9 cellular contexts compared by ENCODE assay signal in genomic region chr11:311008-311748, GRCh38. TPM values are rescaled to one million over a fixed set of nuclear protein-coding genes. Genes with fewer than 3 reads are reported as not detected.
DNase-seq lines count a peak whose midpoint lies in the region; ATAC-seq, FAIRE-seq and TF ChIP-seq lines count a peak whose summit lies in the region.
"Not testable (repeated sequence)": the region's sequence is repeated elsewhere in the genome, so short reads cannot be mapped to it uniquely, and the experiment has no call there.
"Had no signal": no experiment of that assay in that cellular context is flagged by ENCODE, and none has a peak within 500 bp of the region (broad histone marks: within the 10 kb centered on the region; RNA-seq: fewer than 3 reads in every experiment).

No MANE protein-coding gene starts in this region.

- DNase-seq in A549 (ENCODE audit: low read depth in 1 of 2, low spot score in 1 of 2); astrocyte of the spinal cord (ENCODE audit: low read depth, low spot score); fibroblast of villous mesenchyme (ENCODE audit: low read depth): not testable (repeated sequence)

- in situ Hi-C loops in astrocyte of the spinal cord (cut with HindIII; ENCODE audit: low sequenced_read_pairs) = not testable (repeated sequence)

- H3K4me1 ChIP-seq in A549 (peaks cover 22% of the 10 kb centered on the region; the same call in 2 of the 3 replicates), mononuclear cell (ENCODE audit: insufficient read depth, low read length) (peaks cover 67% of the 10 kb centered on the region), skeletal muscle satellite cell (ENCODE audit: control insufficient read depth, insufficient read depth, low read length) (peaks cover 28% of the 10 kb centered on the region)

- peak overlapping the region; percentile 54; the same call in 2 of the 3 replicates for H3K4me2 ChIP-seq in A549
- H3K4me2 ChIP-seq in skeletal muscle satellite cell (ENCODE audit: low read length) = peak overlapping the region; percentile 70

- not testable (repeated sequence) for H3K9ac ChIP-seq in skeletal muscle satellite cell (ENCODE audit: low read depth, low read length)

- peak; percentile 60 to 70 for ATAC-seq in A549
- ATAC-seq in GM18907 (IDR thresholded peaks at IDR 0.05; ENCODE audit: unreplicated experiment) = peak; percentile 25
- peak; percentile 32 for ATAC-seq in HG03175 (IDR thresholded peaks at IDR 0.05; ENCODE audit: unreplicated experiment)
- peak; percentile 21 to 25 for ATAC-seq in activated CD4-positive, CD25-positive, alpha-beta regulatory T cell treated with anti-CD3 and anti-CD28 coated beads, Interleukin-2, amount 50 U/mL, for 24 hours

- H3K9me3 ChIP-seq in A549; mononuclear cell (ENCODE audit: low read depth, low read length); skeletal muscle satellite cell (replicated peaks; ENCODE audit: low read length): not testable (repeated sequence)

- peak overlapping the region; percentile 60 to 72; a peak in 3 of 6 replicates for H3K27ac ChIP-seq in A549

- WGBS in A549 (ENCODE audit: missing lambda C conversion rate) = 19% methylated on average over 9 of the region's 71 CpGs

- TF ChIP-seq RAD21 in A549 (conservative IDR thresholded peaks at IDR 0.05 in 1 of 2, IDR thresholded peaks at IDR 0.05 in 1 of 2) = not testable (repeated sequence)

- H3K27me3 ChIP-seq in mononuclear cell (ENCODE audit: insufficient read depth, low read length); skeletal muscle satellite cell (ENCODE audit: control insufficient read depth, insufficient read depth, low read length): not testable (repeated sequence)

- TF ChIP-seq EP300 in A549 (IDR thresholded peaks at IDR 0.05) = not testable (repeated sequence)

- H3K4me3 ChIP-seq in A549 (peak overlapping the region; percentile 35; the same call in 2 of the 3 replicates), astrocyte of the spinal cord (ENCODE audit: low read depth, low read length) (peak overlapping the region; percentile 29), fibroblast of villous mesenchyme (ENCODE audit: low read depth, low read length) (peak overlapping the region; percentile 37), mononuclear cell (ENCODE audit: low read length) (peak overlapping the region; percentile 27), skeletal muscle satellite cell (ENCODE audit: low read length) (peak overlapping the region; percentile 55)

- H3K36me3 ChIP-seq in skeletal muscle satellite cell (ENCODE audit: insufficient read depth, low read length) = not testable (repeated sequence)

- TF ChIP-seq CTCF in A549 (IDR thresholded peaks at IDR 0.05); astrocyte of the spinal cord (IDR thresholded peaks at IDR 0.05; ENCODE audit: low read depth, low read length); fibroblast of villous mesenchyme (IDR thresholded peaks at IDR 0.05; ENCODE audit: insufficient read depth, low read depth, low read length): not testable (repeated sequence)

- POLR2A ChIA-PET in A549 (lab: Yijun Ruan, JAX) = not testable (repeated sequence)

- CTCF ChIA-PET in A549 (lab: Yijun Ruan, JAX) = interaction anchor here (0.8 to 0.9 kb wide), 3 partner anchors 29 to 137 kb away, joined by 3 to 5 read pairs (median 4); no protein-coding TSS in a partner anchor

- TF ChIP-seq POLR2A in A549 (IDR thresholded peaks at IDR 0.05; ENCODE audit: low read length) = not testable (repeated sequence)

- not testable (repeated sequence) for FAIRE-seq in A549 (lab: Jason Lieb, UNC)

RNA-seq across cellular contexts. Expression of gene IFITM1, which starts 2.7 kb away (rescaled TPM):
- polyA plus RNA-seq in A549 (2011; rRNA removed) (1.7 and 2.4 TPM in 2 replicates), A549 (2017; fragmentation: RNase III; extraction: RNeasy Plus Mini Kit Qiagen cat#74134 plus additional on column Dnase treatment) (0.14 to 0.16 TPM in 2 of 3 replicates, not detected in the other)
- 0.41 and 0.44 TPM in 2 replicates for polyA plus RNA-seq in A549 (2012; cell fraction: cytosol; rRNA removed)
- polyA plus RNA-seq in A549 (2012; cell fraction: nucleus; rRNA removed) = 0.21 and 0.22 TPM in 2 replicates
- 1.6 and 2.0 TPM in 2 replicates for polyA minus RNA-seq in A549 (2011; rRNA and poly(A)+ RNA removed)
- total RNA-seq in fibroblast of villous mesenchyme (76.4 and 117 TPM in 2 replicates), mononuclear cell (276 TPM)
- 3.5 and 15.3 TPM in 2 replicates for total RNA-seq in skeletal muscle satellite cell (2012; rRNA removed)

RNA-seq across cellular contexts. Expression of gene IFITM2, which starts 3.6 kb away (rescaled TPM):
- polyA plus RNA-seq in A549 (2011; rRNA removed) = 36.4 and 61.3 TPM in 2 replicates
- 59.6 and 59.7 TPM in 2 replicates for polyA plus RNA-seq in A549 (2012; cell fraction: cytosol; rRNA removed)
- 36.2 and 38.3 TPM in 2 replicates for polyA plus RNA-seq in A549 (2012; cell fraction: nucleus; rRNA removed)
- polyA plus RNA-seq in A549 (2017; fragmentation: RNase III; extraction: RNeasy Plus Mini Kit Qiagen cat#74134 plus additional on column Dnase treatment) = 38.8 to 52.7 TPM (median 43.6 TPM) in 3 replicates
- polyA minus RNA-seq in A549 (2011; rRNA and poly(A)+ RNA removed) = 41.3 and 60.9 TPM in 2 replicates
- total RNA-seq in fibroblast of villous mesenchyme = 38.4 and 107 TPM in 2 replicates
- 52.9 TPM for total RNA-seq in mononuclear cell
- total RNA-seq in skeletal muscle satellite cell (2012; rRNA removed) = 64.6 and 75.1 TPM in 2 replicates

RNA-seq across cellular contexts. Expression of gene IFITM3, which starts 9.5 kb away (rescaled TPM):
- polyA plus RNA-seq in A549 (2011; rRNA removed) (8.6 and 10.8 TPM in 2 replicates), A549 (2017; fragmentation: RNase III; extraction: RNeasy Plus Mini Kit Qiagen cat#74134 plus additional on column Dnase treatment) (8.3 to 13.5 TPM (median 11.3 TPM) in 3 replicates)
- 8.4 and 9.0 TPM in 2 replicates for polyA plus RNA-seq in A549 (2012; cell fraction: cytosol; rRNA removed)
- 5.0 and 5.5 TPM in 2 replicates for polyA plus RNA-seq in A549 (2012; cell fraction: nucleus; rRNA removed)
- polyA minus RNA-seq in A549 (2011; rRNA and poly(A)+ RNA removed) = 15.9 and 20.7 TPM in 2 replicates
- total RNA-seq in fibroblast of villous mesenchyme (83.3 and 94.1 TPM in 2 replicates), mononuclear cell (14.1 TPM)
- 58.1 and 89.3 TPM in 2 replicates for total RNA-seq in skeletal muscle satellite cell (2012; rRNA removed)

RNA-seq across cellular contexts. Expression of gene IFITM5, which starts 11.9 kb away (rescaled TPM):
- polyA plus RNA-seq in A549 (2011; rRNA removed) = not detected in 2 replicates
- polyA plus RNA-seq in A549 (2012; cell fraction: cytosol; rRNA removed) = not detected in 2 replicates
- polyA plus RNA-seq in A549 (2012; cell fraction: nucleus; rRNA removed) = not detected in 2 replicates
- polyA plus RNA-seq in A549 (2017; fragmentation: RNase III; extraction: RNeasy Plus Mini Kit Qiagen cat#74134 plus additional on column Dnase treatment) = not detected in 3 replicates
- not detected in 2 replicates for polyA minus RNA-seq in A549 (2011; rRNA and poly(A)+ RNA removed)
- not detected in 2 replicates for total RNA-seq in fibroblast of villous mesenchyme
- not detected for total RNA-seq in mononuclear cell
- not detected in 2 replicates for total RNA-seq in skeletal muscle satellite cell (2012; rRNA removed)
- total RNA-seq: SJSA1 had no signal

RNA-seq across cellular contexts. Expression of gene PGGHG, which starts 22.3 kb away (rescaled TPM):
- 7.2 and 7.9 TPM in 2 replicates for polyA plus RNA-seq in A549 (2011; rRNA removed)
- 10.1 and 12.9 TPM in 2 replicates for polyA plus RNA-seq in A549 (2012; cell fraction: cytosol; rRNA removed)
- polyA plus RNA-seq in A549 (2012; cell fraction: nucleus; rRNA removed) = 167 and 194 TPM in 2 replicates
- polyA plus RNA-seq in A549 (2017; fragmentation: RNase III; extraction: RNeasy Plus Mini Kit Qiagen cat#74134 plus additional on column Dnase treatment) = 12.9 to 19.5 TPM (median 18.3 TPM) in 3 replicates
- 2.4 and 3.8 TPM in 2 replicates for polyA minus RNA-seq in A549 (2011; rRNA and poly(A)+ RNA removed)
- total RNA-seq in fibroblast of villous mesenchyme = 7.8 and 10.6 TPM in 2 replicates
- 85.2 TPM for total RNA-seq in mononuclear cell
- 4.4 and 6.1 TPM in 2 replicates for total RNA-seq in skeletal muscle satellite cell (2012; rRNA removed)
